1 cellular context compared by ENCODE assay signal in the genomic region with DNA sequence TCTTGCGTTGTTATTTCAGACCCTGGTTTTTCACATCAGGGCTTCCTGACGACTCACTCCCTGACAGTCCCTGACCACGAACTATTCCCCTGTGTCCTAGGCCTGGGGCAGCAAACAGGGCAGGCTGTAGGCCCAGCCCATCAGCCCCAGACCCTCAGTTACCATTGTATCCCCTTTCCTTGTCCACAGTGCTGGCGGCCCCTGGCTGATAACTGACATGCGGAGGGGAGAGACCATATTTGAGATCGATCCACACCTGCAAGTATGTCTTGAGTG.
TF ChIP-seq lines count a peak whose summit lies in the region.

No MANE protein-coding gene starts in this region.

TF ChIP-seq in WTC11, 78 proteins besides CTCF, POLR2A, EP300 and RAD21:
- TF ChIP-seq CBFB (CRISPR knock-in tag; IDR thresholded peaks at IDR 0.05; ENCODE audit: low read depth): no peak
- TF ChIP-seq, protein P1, sequence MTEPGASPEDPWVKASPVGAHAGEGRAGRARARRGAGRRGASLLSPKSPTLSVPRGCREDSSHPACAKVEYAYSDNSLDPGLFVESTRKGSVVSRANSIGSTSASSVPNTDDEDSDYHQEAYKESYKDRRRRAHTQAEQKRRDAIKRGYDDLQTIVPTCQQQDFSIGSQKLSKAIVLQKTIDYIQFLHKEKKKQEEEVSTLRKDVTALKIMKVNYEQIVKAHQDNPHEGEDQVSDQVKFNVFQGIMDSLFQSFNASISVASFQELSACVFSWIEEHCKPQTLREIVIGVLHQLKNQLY (CRISPR knock-in tag; IDR thresholded peaks at IDR 0.05): no peak
- TF ChIP-seq ZNF416 (CRISPR knock-in tag; IDR thresholded peaks at IDR 0.05): no peak
- TF ChIP-seq, protein P2, sequence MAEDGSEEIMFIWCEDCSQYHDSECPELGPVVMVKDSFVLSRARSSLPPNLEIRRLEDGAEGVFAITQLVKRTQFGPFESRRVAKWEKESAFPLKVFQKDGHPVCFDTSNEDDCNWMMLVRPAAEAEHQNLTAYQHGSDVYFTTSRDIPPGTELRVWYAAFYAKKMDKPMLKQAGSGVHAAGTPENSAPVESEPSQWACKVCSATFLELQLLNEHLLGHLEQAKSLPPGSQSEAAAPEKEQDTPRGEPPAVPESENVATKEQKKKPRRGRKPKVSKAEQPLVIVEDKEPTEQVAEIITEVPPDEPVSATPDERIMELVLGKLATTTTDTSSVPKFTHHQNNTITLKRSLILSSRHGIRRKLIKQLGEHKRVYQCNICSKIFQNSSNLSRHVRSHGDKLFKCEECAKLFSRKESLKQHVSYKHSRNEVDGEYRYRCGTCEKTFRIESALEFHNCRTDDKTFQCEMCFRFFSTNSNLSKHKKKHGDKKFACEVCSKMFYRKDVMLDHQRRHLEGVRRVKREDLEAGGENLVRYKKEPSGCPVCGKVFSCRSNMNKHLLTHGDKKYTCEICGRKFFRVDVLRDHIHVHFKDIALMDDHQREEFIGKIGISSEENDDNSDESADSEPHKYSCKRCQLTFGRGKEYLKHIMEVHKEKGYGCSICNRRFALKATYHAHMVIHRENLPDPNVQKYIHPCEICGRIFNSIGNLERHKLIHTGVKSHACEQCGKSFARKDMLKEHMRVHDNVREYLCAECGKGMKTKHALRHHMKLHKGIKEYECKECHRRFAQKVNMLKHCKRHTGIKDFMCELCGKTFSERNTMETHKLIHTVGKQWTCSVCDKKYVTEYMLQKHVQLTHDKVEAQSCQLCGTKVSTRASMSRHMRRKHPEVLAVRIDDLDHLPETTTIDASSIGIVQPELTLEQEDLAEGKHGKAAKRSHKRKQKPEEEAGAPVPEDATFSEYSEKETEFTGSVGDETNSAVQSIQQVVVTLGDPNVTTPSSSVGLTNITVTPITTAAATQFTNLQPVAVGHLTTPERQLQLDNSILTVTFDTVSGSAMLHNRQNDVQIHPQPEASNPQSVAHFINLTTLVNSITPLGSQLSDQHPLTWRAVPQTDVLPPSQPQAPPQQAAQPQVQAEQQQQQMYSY (CRISPR knock-in tag; IDR thresholded peaks at IDR 0.05): no peak
- no peak for TF ChIP-seq TCF7 (CRISPR knock-in tag; IDR thresholded peaks at IDR 0.05; ENCODE audit: low read depth)
- TF ChIP-seq, protein P3, sequence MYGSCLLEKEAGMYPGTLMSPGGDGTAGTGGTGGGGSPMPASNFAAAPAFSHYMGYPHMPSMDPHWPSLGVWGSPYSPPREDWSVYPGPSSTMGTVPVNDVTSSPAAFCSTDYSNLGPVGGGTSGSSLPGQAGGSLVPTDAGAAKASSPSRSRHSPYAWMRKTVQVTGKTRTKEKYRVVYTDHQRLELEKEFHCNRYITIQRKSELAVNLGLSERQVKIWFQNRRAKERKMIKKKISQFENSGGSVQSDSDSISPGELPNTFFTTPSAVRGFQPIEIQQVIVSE (CRISPR knock-in tag; IDR thresholded peaks at IDR 0.05; ENCODE audit: borderline replicate concordance): no peak
- TF ChIP-seq, protein P4, sequence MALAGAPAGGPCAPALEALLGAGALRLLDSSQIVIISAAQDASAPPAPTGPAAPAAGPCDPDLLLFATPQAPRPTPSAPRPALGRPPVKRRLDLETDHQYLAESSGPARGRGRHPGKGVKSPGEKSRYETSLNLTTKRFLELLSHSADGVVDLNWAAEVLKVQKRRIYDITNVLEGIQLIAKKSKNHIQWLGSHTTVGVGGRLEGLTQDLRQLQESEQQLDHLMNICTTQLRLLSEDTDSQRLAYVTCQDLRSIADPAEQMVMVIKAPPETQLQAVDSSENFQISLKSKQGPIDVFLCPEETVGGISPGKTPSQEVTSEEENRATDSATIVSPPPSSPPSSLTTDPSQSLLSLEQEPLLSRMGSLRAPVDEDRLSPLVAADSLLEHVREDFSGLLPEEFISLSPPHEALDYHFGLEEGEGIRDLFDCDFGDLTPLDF (CRISPR knock-in tag; IDR thresholded peaks at IDR 0.05): no peak
- TF ChIP-seq, protein P5, sequence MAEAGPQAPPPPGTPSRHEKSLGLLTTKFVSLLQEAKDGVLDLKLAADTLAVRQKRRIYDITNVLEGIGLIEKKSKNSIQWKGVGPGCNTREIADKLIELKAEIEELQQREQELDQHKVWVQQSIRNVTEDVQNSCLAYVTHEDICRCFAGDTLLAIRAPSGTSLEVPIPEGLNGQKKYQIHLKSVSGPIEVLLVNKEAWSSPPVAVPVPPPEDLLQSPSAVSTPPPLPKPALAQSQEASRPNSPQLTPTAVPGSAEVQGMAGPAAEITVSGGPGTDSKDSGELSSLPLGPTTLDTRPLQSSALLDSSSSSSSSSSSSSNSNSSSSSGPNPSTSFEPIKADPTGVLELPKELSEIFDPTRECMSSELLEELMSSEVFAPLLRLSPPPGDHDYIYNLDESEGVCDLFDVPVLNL (CRISPR knock-in tag; IDR thresholded peaks at IDR 0.05; ENCODE audit: borderline replicate concordance, low read depth): no peak
- no peak for TF ChIP-seq ELF4 (CRISPR knock-in tag; IDR thresholded peaks at IDR 0.05; ENCODE audit: low read depth)
- TF ChIP-seq, protein P6, sequence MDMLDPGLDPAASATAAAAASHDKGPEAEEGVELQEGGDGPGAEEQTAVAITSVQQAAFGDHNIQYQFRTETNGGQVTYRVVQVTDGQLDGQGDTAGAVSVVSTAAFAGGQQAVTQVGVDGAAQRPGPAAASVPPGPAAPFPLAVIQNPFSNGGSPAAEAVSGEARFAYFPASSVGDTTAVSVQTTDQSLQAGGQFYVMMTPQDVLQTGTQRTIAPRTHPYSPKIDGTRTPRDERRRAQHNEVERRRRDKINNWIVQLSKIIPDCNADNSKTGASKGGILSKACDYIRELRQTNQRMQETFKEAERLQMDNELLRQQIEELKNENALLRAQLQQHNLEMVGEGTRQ (CRISPR knock-in tag; IDR thresholded peaks at IDR 0.05): no peak
- TF ChIP-seq, protein P7, sequence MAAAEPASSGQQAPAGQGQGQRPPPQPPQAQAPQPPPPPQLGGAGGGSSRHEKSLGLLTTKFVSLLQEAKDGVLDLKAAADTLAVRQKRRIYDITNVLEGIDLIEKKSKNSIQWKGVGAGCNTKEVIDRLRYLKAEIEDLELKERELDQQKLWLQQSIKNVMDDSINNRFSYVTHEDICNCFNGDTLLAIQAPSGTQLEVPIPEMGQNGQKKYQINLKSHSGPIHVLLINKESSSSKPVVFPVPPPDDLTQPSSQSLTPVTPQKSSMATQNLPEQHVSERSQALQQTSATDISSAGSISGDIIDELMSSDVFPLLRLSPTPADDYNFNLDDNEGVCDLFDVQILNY (CRISPR knock-in tag; IDR thresholded peaks at IDR 0.05): no peak
- TF ChIP-seq, protein P8, sequence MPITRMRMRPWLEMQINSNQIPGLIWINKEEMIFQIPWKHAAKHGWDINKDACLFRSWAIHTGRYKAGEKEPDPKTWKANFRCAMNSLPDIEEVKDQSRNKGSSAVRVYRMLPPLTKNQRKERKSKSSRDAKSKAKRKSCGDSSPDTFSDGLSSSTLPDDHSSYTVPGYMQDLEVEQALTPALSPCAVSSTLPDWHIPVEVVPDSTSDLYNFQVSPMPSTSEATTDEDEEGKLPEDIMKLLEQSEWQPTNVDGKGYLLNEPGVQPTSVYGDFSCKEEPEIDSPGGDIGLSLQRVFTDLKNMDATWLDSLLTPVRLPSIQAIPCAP (CRISPR knock-in tag; IDR thresholded peaks at IDR 0.05): no peak
- no peak for TF ChIP-seq FOXK1 (CRISPR knock-in tag; IDR thresholded peaks at IDR 0.05)
- TF ChIP-seq ESRRA (CRISPR knock-in tag; IDR thresholded peaks at IDR 0.05; ENCODE audit: borderline replicate concordance): no peak
- TF ChIP-seq FOXJ3 (CRISPR knock-in tag; IDR thresholded peaks at IDR 0.05; ENCODE audit: borderline replicate concordance): no peak
- TF ChIP-seq ZNF138 (CRISPR knock-in tag; conservative IDR thresholded peaks at IDR 0.05): no peak
- TF ChIP-seq, protein P9, sequence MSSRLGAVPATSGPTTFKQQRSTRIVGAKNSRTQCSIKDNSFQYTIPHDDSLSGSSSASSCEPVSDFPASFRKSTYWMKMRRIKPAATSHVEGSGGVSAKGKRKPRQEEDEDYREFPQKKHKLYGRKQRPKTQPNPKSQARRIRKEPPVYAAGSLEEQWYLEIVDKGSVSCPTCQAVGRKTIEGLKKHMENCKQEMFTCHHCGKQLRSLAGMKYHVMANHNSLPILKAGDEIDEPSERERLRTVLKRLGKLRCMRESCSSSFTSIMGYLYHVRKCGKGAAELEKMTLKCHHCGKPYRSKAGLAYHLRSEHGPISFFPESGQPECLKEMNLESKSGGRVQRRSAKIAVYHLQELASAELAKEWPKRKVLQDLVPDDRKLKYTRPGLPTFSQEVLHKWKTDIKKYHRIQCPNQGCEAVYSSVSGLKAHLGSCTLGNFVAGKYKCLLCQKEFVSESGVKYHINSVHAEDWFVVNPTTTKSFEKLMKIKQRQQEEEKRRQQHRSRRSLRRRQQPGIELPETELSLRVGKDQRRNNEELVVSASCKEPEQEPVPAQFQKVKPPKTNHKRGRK (CRISPR knock-in tag; IDR thresholded peaks at IDR 0.05; ENCODE audit: borderline replicate concordance): no peak
